Comparison of ENCODE assay signal across 9 cellular contexts in the genomic region with DNA sequence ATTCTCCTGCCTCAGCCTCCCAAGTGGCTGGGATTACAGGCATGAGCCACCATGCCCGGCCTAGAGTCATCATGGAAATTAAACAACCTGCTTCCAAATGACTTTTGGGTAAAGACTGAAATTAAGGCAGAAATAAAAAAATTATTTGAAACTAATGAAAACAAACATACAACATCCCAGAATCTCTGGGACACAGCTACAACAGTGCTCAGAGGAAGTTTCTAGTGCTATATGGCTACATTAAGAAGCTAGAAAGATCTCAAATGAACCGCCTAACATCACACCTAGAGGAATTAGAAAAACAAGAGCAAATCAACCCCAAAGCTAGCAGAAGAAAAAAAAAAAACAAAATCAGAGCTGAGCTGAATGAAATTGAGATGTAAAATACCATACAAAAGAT. TPM values are rescaled to one million over a fixed set of nuclear protein-coding genes. Genes with fewer than 3 reads are reported as not detected.
"Had no signal": no experiment of that assay in that cellular context is flagged by ENCODE, and none has a peak within 500 bp of the region (broad histone marks: within the 10 kb centered on the region; RNA-seq: fewer than 3 reads in every experiment).

No MANE protein-coding gene starts in this region.

RNA-seq across cellular contexts. Expression of a gene that starts 24.1 kb away (rescaled TPM):
- total RNA-seq: LHCN-M2, MCF 10A, NCI-H460, OCI-LY7, PC-9, Right ventricle myocardium inferior, RPMI7951, SJCRH30 had no signal

RNA-seq across cellular contexts. Expression of a gene that starts 51.2 kb away (rescaled TPM):
- total RNA-seq: LHCN-M2, MCF 10A, NCI-H460, OCI-LY7, PC-9, Right ventricle myocardium inferior, RPMI7951, SJCRH30, SK-MEL-5 had no signal
